In genomic region chr17:38824899-38825761, GRCh38 we compare ENCODE assay signal across 8 cellular contexts. TPM values are rescaled to one million over a fixed set of nuclear protein-coding genes. Genes with fewer than 3 reads are reported as not detected.
A peak's percentile ranks its signal among the peaks of the same experiment; 100 is the strongest.
DNase-seq lines count a peak whose midpoint lies in the region; ATAC-seq and TF ChIP-seq lines count a peak whose summit lies in the region.

TSS of gene CWC25 (minus strand) at chr17:38825321. CDS start at chr17:38825183, 138 bp downstream.

- H3K36me3 ChIP-seq in skeletal muscle tissue (ENCODE audit: control insufficient read depth in 3 of 3, insufficient read depth in 3 of 3, low read length in 3 of 3): peaks cover 10 to 20% (median 13%) of the 10 kb centered on the region in 3 donors

- peak; percentile 26 for DNase-seq in NCI-H2196 treated with DMSO at 0.1 percent for 48 hours (lab: John Stamatoyannopoulos, UW; ENCODE audit: unreplicated experiment)
- DNase-seq in T47D (ENCODE audit: low read depth in 1 of 2, low spot score in 1 of 2): peak; percentile 85 to 98

- no peak for TF ChIP-seq CTCF in 22Rv1 (IDR thresholded peaks at IDR 0.05)
- TF ChIP-seq CTCF in VCaP (conservative IDR thresholded peaks at IDR 0.05): no peak

- H3K27ac ChIP-seq in 22Rv1 (peak within 1 kb of the TSS; percentile 94), VCaP (peak within 1 kb of the TSS; percentile 85), skeletal muscle tissue (ENCODE audit: low read depth, low read length) (peak within 1 kb of the TSS; percentile 100)

- H3K4me1 ChIP-seq in skeletal muscle tissue (ENCODE audit: control insufficient read depth in 3 of 3, insufficient read depth in 3 of 3, low read length in 3 of 3): peaks cover 14 to 22% (median 20%) of the 10 kb centered on the region in 3 donors

- no peaks in the 10 kb centered on the region for H3K27me3 ChIP-seq in skeletal muscle tissue (ENCODE audit: control insufficient read depth in 3 of 3, insufficient read depth in 3 of 3, low read length in 3 of 3)

- H3K4me3 ChIP-seq in iPS-18c (ENCODE audit: insufficient read depth, low read depth, low read length): peak within 1 kb of the TSS; percentile 62
- peak within 1 kb of the TSS; percentile 96 to 100 (median 99) for H3K4me3 ChIP-seq in skeletal muscle tissue (ENCODE audit: low read length in 3 of 3)

- no peaks in the 10 kb centered on the region for H3K9me3 ChIP-seq in iPS-18c (ENCODE audit: control insufficient read depth, insufficient read depth, low read length)
- no peaks in the 10 kb centered on the region for H3K9me3 ChIP-seq in skeletal muscle tissue (ENCODE audit: control insufficient read depth in 3 of 3, low read length in 3 of 3)

- H3K9ac ChIP-seq in skeletal muscle tissue (ENCODE audit: low read depth in 1 of 3, low read length in 3 of 3): peak within 1 kb of the TSS; percentile 94 to 100 (median 98)

- peak; percentile 75 for ATAC-seq in GM18861 (IDR thresholded peaks at IDR 0.05; ENCODE audit: unreplicated experiment)
- ATAC-seq in HG03108 (IDR thresholded peaks at IDR 0.05; ENCODE audit: unreplicated experiment): peak; percentile 70

- in situ Hi-C loops in T47D (cut with HindIII; ENCODE audit: low pct_unique_long_range_greater_than_20kb, low sequenced_read_pairs): no loop called here

RNA-seq across cellular contexts. Expression of gene CWC25, which starts in this region (rescaled TPM):
- 12.0 TPM for total RNA-seq in skeletal muscle tissue

Comparison
In these comparisons a context has a peak if more than half of its experiments do, and no peak if none do; other contexts are left out.
1. Peak in every context shown above with its lines: DNase-seq, ATAC-seq, H3K4me3 ChIP-seq and H3K27ac ChIP-seq.